Comparison of ENCODE assay signal across 19 cellular contexts in genomic region chr17:67414130-67414529, GRCh38.
"Had no signal": no experiment of that assay in that cellular context is flagged by ENCODE, and none has a peak within 500 bp of the region (broad histone marks: within the 10 kb centered on the region; RNA-seq: fewer than 3 reads in every experiment).

No MANE protein-coding gene starts in this region.

- FAIRE-seq: kidney had no signal

- H3K27ac ChIP-seq: esophagus squamous epithelium, left ventricle myocardium inferior, lower lobe of right lung, neutrophil, psoas muscle, tibial artery, upper lobe of left lung, uterus had no signal

- H3K4me1 ChIP-seq: psoas muscle, tibial artery, uterus had no signal

- H3K36me3 ChIP-seq: esophagus squamous epithelium, left ventricle myocardium inferior, lower lobe of right lung, neutrophil, right lobe of liver, tibial artery, upper lobe of left lung, uterus had no signal

- DNase-seq: effector memory CD8-positive, alpha-beta T cell; esophagus squamous epithelium; foreskin fibroblast; immature natural killer cell; kidney; left cardiac atrium; left ventricle myocardium inferior; lower lobe of right lung; mesenchymal stem cell; naive B cell; psoas muscle; retina; right lobe of liver; stimulated activated CD4-positive, alpha-beta T cell treated with anti-CD3 and anti-CD28 coated beads, Interleukin-4, amount 100 ng/mL, for 1 hour; tibial artery; upper lobe of left lung; uterus had no signal

- H3K27me3 ChIP-seq: esophagus squamous epithelium, neutrophil, right lobe of liver, tibial artery, upper lobe of left lung, uterus had no signal

- H3K9me3 ChIP-seq: esophagus squamous epithelium, lower lobe of right lung, neutrophil, psoas muscle, right lobe of liver, upper lobe of left lung, uterus had no signal

- ATAC-seq: effector memory CD8-positive, alpha-beta T cell; left cardiac atrium; lower lobe of right lung; psoas muscle; stimulated activated effector memory CD8-positive, alpha-beta T cell treated with anti-CD3 and anti-CD28 coated beads, Interleukin-12 subunit alpha, Interleukin-12 subunit beta, amount 100 ng/mL, for 72 hours had no signal

- H3K4me3 ChIP-seq: esophagus squamous epithelium, left ventricle myocardium inferior, lower lobe of right lung, psoas muscle, right lobe of liver, tibial artery, upper lobe of left lung, uterus had no signal
